Comparison of ENCODE assay signal across 16 cellular contexts in genomic region chr14:103085106-103086091, GRCh38. TPM values are rescaled to one million over a fixed set of nuclear protein-coding genes. Genes with fewer than 3 reads are reported as not detected.
DNase-seq lines count a peak whose midpoint lies in the region; ATAC-seq and TF ChIP-seq lines count a peak whose summit lies in the region.
"Had no signal": no experiment of that assay in that cellular context is flagged by ENCODE, and none has a peak within 500 bp of the region (broad histone marks: within the 10 kb centered on the region; RNA-seq: fewer than 3 reads in every experiment).

No MANE protein-coding gene starts in this region.

- no peaks in the 10 kb centered on the region for H3K9me3 ChIP-seq in OCI-LY3 (ENCODE audit: insufficient read depth, low read length)
- H3K9me3 ChIP-seq: HAP-1, upper lobe of right lung had no signal

- intact Hi-C loops in dorsolateral prefrontal cortex (cut with DNase I), result no loop called here

- H4K20me1 ChIP-seq in OCI-LY3 (ENCODE audit: insufficient read depth, low read length), result no peaks in the 10 kb centered on the region

- peak; percentile 28 for DNase-seq in activated naive CD8-positive, alpha-beta T cell treated with anti-CD3 and anti-CD28 coated beads, Interleukin-2, amount 10 ng/mL, durations not matched to agents 7 days and 5 days
- no peak for DNase-seq in activated naive CD8-positive, alpha-beta T cell treated with anti-CD3 and anti-CD28 coated beads, Interleukin-2, amount 50 U/mL, for 24 hours
- DNase-seq in fibroblast of mammary gland (ENCODE audit: low read depth) (no peak), retinal pigment epithelial cell (ENCODE audit: low read depth) (no peak), nucleus accumbens (lab: John Stamatoyannopoulos, UW) (no peak), dorsolateral prefrontal cortex (no peak)
- no peak for DNase-seq in activated T-cell treated with anti-CD3 and anti-CD28 coated beads, Interleukin-2, amount 50 U/mL, for 1 hour
- DNase-seq: activated CD8-positive, alpha-beta memory T cell treated with anti-CD3 and anti-CD28 coated beads, Interleukin-2, amount 50 U/mL, for 4 hours; DMS79 treated with DMSO at 0.1 percent for 48 hours; effector memory CD4-positive, alpha-beta T cell; mesendoderm; NCI-H1092 treated with DMSO at 0.1 percent for 48 hours; SHP77; upper lobe of right lung had no signal

- no peaks in the 10 kb centered on the region for H3K36me3 Mint-ChIP-seq in activated naive CD8-positive, alpha-beta T cell treated with anti-CD3 and anti-CD28 coated beads, Interleukin-2, amount 10 ng/mL, durations not matched to agents 7 days and 5 days
- no peaks in the 10 kb centered on the region for H3K36me3 Mint-ChIP-seq in activated naive CD8-positive, alpha-beta T cell treated with anti-CD3 and anti-CD28 coated beads, Interleukin-2, amount 50 U/mL, for 24 hours (ENCODE audit: low read depth)

- H3K27ac ChIP-seq in OCI-LY3 (ENCODE audit: low read length) (no peak overlapping the region), dorsolateral prefrontal cortex (no peak overlapping the region)
- H3K27ac ChIP-seq: upper lobe of right lung had no signal

- H3K9me3 Mint-ChIP-seq in activated naive CD8-positive, alpha-beta T cell treated with anti-CD3 and anti-CD28 coated beads, Interleukin-2, amount 10 ng/mL, durations not matched to agents 7 days and 5 days, result no peaks in the 10 kb centered on the region
- H3K9me3 Mint-ChIP-seq in activated naive CD8-positive, alpha-beta T cell treated with anti-CD3 and anti-CD28 coated beads, Interleukin-2, amount 50 U/mL, for 24 hours, result no peaks in the 10 kb centered on the region

- H3K27me3 Mint-ChIP-seq in activated naive CD8-positive, alpha-beta T cell treated with anti-CD3 and anti-CD28 coated beads, Interleukin-2, amount 10 ng/mL, durations not matched to agents 7 days and 5 days, result peaks cover 12% of the 10 kb centered on the region
- peaks cover 16% of the 10 kb centered on the region for H3K27me3 Mint-ChIP-seq in activated naive CD8-positive, alpha-beta T cell treated with anti-CD3 and anti-CD28 coated beads, Interleukin-2, amount 50 U/mL, for 24 hours

- TF ChIP-seq CTCF in OCI-LY3 (IDR thresholded peaks at IDR 0.05; ENCODE audit: low read depth, low read length), result peak; percentile 17
- peak; percentile 18 for TF ChIP-seq CTCF in fibroblast of mammary gland (conservative IDR thresholded peaks at IDR 0.05; ENCODE audit: control insufficient read depth, insufficient read depth, low read depth, low read length)
- peak; percentile 42 for TF ChIP-seq CTCF in retinal pigment epithelial cell (conservative IDR thresholded peaks at IDR 0.05; ENCODE audit: low read depth, low read length)
- no peak for TF ChIP-seq CTCF in dorsolateral prefrontal cortex (IDR thresholded peaks at IDR 0.05 in 54 of 56, conservative IDR thresholded peaks at IDR 0.05 in 2 of 56; ENCODE audit: low read depth in 1 of 56, partially characterized antibody in 56 of 56)

- ATAC-seq in activated naive CD8-positive, alpha-beta T cell treated with anti-CD3 and anti-CD28 coated beads, Interleukin-2, amount 10 ng/mL, durations not matched to agents 7 days and 5 days (ENCODE audit: low read depth), result no peak
- no peak for ATAC-seq in activated naive CD8-positive, alpha-beta T cell treated with anti-CD3 and anti-CD28 coated beads, Interleukin-2, amount 50 U/mL, for 24 hours

- no peaks in the 10 kb centered on the region for H3K36me3 ChIP-seq in OCI-LY3 (replicated peaks; ENCODE audit: low read depth, low read length)
- H3K36me3 ChIP-seq: HAP-1, upper lobe of right lung had no signal

- no peak overlapping the region for H3K9ac ChIP-seq in OCI-LY3 (ENCODE audit: low read length)

- H3K4me3 ChIP-seq in OCI-LY3 (ENCODE audit: low read length) (no peak overlapping the region), fibroblast of mammary gland (ENCODE audit: control insufficient read depth, low read depth, low read length) (no peak overlapping the region), retinal pigment epithelial cell (ENCODE audit: low read length) (no peak overlapping the region), dorsolateral prefrontal cortex (no peak overlapping the region)
- H3K4me3 ChIP-seq: HAP-1, upper lobe of right lung had no signal

- H3K27me3 ChIP-seq in OCI-LY3 (ENCODE audit: low read depth, low read length) (0 out of 2 replicates have a peak, but pooled peaks cover 3% of the 10 kb centered on the region), dorsolateral prefrontal cortex (peaks cover 0 to 31% (median 14%) of the 10 kb centered on the region in 45 donors)

- H3K4me2 ChIP-seq in OCI-LY3 (ENCODE audit: low read length), result no peak overlapping the region

- H3K4me1 ChIP-seq in OCI-LY3 (ENCODE audit: low read length), result no peaks in the 10 kb centered on the region
- H3K4me1 ChIP-seq: HAP-1, upper lobe of right lung had no signal

- H3K79me2 ChIP-seq in OCI-LY3 (ENCODE audit: low read length), result no peaks in the 10 kb centered on the region

- H3K27ac Mint-ChIP-seq in activated naive CD8-positive, alpha-beta T cell treated with anti-CD3 and anti-CD28 coated beads, Interleukin-2, amount 10 ng/mL, durations not matched to agents 7 days and 5 days, result no peak overlapping the region
- no peak overlapping the region for H3K27ac Mint-ChIP-seq in activated naive CD8-positive, alpha-beta T cell treated with anti-CD3 and anti-CD28 coated beads, Interleukin-2, amount 50 U/mL, for 24 hours

- H3K4me3 Mint-ChIP-seq in activated naive CD8-positive, alpha-beta T cell treated with anti-CD3 and anti-CD28 coated beads, Interleukin-2, amount 10 ng/mL, durations not matched to agents 7 days and 5 days, result no peak overlapping the region
- H3K4me3 Mint-ChIP-seq in activated naive CD8-positive, alpha-beta T cell treated with anti-CD3 and anti-CD28 coated beads, Interleukin-2, amount 50 U/mL, for 24 hours, result no peak overlapping the region

- H2AFZ ChIP-seq in OCI-LY3 (ENCODE audit: low read depth, low read length), result no peak overlapping the region

- H3K4me1 Mint-ChIP-seq in activated naive CD8-positive, alpha-beta T cell treated with anti-CD3 and anti-CD28 coated beads, Interleukin-2, amount 10 ng/mL, durations not matched to agents 7 days and 5 days, result no peaks in the 10 kb centered on the region
- no peaks in the 10 kb centered on the region for H3K4me1 Mint-ChIP-seq in activated naive CD8-positive, alpha-beta T cell treated with anti-CD3 and anti-CD28 coated beads, Interleukin-2, amount 50 U/mL, for 24 hours

- POLR2A ChIA-PET in activated naive CD8-positive, alpha-beta T cell treated with anti-CD3 and anti-CD28 coated beads, Interleukin-2, amount 10 ng/mL, durations not matched to agents 7 days and 5 days (lab: Charles Lee), result no interaction called here

RNA-seq across cellular contexts. Expression of gene LBHD2, which starts 1.4 kb away (rescaled TPM):
- total RNA-seq in activated naive CD8-positive, alpha-beta T cell treated with anti-CD3 and anti-CD28 coated beads, Interleukin-2, amount 10 ng/mL, durations not matched to agents 7 days and 5 days, result not detected
- total RNA-seq in dorsolateral prefrontal cortex, result 1 to 10 TPM in 57 of 120 experiments, under 1 TPM in 20, not detected in 43; 0.58 to 5.7 (median 1.5) TPM
- total RNA-seq: upper lobe of right lung had no signal

RNA-seq across cellular contexts. Expression of gene EXOC3L4, which starts 9.1 kb away (rescaled TPM):
- total RNA-seq in activated naive CD8-positive, alpha-beta T cell treated with anti-CD3 and anti-CD28 coated beads, Interleukin-2, amount 10 ng/mL, durations not matched to agents 7 days and 5 days, result not detected
- under 1 TPM in 3 of 120 experiments, not detected in 117; 0.45 to 0.88 (median 0.49) TPM for total RNA-seq in dorsolateral prefrontal cortex

RNA-seq across cellular contexts. Expression of gene CDC42BPB, which starts 28.1 kb away (rescaled TPM):
- total RNA-seq in activated naive CD8-positive, alpha-beta T cell treated with anti-CD3 and anti-CD28 coated beads, Interleukin-2, amount 10 ng/mL, durations not matched to agents 7 days and 5 days, result 1 to 10 TPM; 1.1 TPM
- 100 to 1,000 TPM; 112 to 178 (median 140) TPM for total RNA-seq in dorsolateral prefrontal cortex

RNA-seq across cellular contexts. Expression of gene TNFAIP2, which starts 37.9 kb away (rescaled TPM):
- total RNA-seq in activated naive CD8-positive, alpha-beta T cell treated with anti-CD3 and anti-CD28 coated beads, Interleukin-2, amount 10 ng/mL, durations not matched to agents 7 days and 5 days, result 1 to 10 TPM; 3.0 TPM
- 10 to 100 TPM; 12.6 to 56.2 (median 22.2) TPM for total RNA-seq in dorsolateral prefrontal cortex

Comparison
In these comparisons a context has a peak if more than half of its experiments do, and no peak if none do; other contexts are left out.
1. CTCF ChIP-seq: peak in OCI-LY3 (single experiment), fibroblast of mammary gland (single experiment) and retinal pigment epithelial cell (single experiment); none in dorsolateral prefrontal cortex (0 of 56).
2. RNA of gene CDC42BPB, which starts 28.1 kb away (total RNA-seq): 112 to 178 TPM in dorsolateral prefrontal cortex; 1.1 TPM in activated naive CD8-positive, alpha-beta T cell treated with anti-CD3 and anti-CD28 coated beads, Interleukin-2, amount 10 ng/mL, durations not matched to agents 7 days and 5 days; every median in the first group is over 10 times any median in the second.